17 cellular contexts compared by ENCODE assay signal in the genomic region with DNA sequence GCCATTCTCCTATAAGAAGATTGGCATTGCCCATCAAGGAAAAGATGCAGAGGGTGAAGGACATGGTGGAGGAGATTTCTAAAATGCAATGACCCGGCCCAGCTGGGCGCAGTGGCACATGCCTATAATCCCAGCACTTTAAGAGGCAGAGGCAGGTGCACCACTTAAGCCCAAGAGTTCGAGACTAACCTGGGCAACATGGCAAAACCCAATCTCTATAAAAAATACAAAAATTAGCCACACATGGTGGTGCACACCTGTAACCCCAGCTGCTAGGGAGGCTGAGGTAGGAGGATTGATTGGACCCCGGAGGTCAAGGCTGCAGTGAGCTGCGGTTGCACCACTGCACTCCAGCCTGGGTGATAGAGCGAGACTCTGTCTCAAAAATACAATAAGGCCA.
DNase-seq lines count a peak whose midpoint lies in the region; ATAC-seq and TF ChIP-seq lines count a peak whose summit lies in the region.
"Had no signal": no experiment of that assay in that cellular context is flagged by ENCODE, and none has a peak within 500 bp of the region (broad histone marks: within the 10 kb centered on the region; RNA-seq: fewer than 3 reads in every experiment).

No MANE protein-coding gene starts in this region.

- ATAC-seq in upper lobe of right lung = no peak
- ATAC-seq: A549; CD8-positive, alpha-beta T cell had no signal

- H3K36me3 Mint-ChIP-seq in MCF 10A (ENCODE audit: insufficient read depth, unreplicated experiment) = peaks cover 15% of the 10 kb centered on the region
- H3K36me3 Mint-ChIP-seq: CD8-positive, alpha-beta T cell had no signal

- H3K9me3 ChIP-seq in breast epithelium (no peaks in the 10 kb centered on the region), colonic mucosa (no peaks in the 10 kb centered on the region), upper lobe of right lung (no peaks in the 10 kb centered on the region)
- H3K9me3 ChIP-seq: A549 had no signal

- H3K27me3 Mint-ChIP-seq in MCF 10A (ENCODE audit: insufficient read depth, unreplicated experiment) = no peaks in the 10 kb centered on the region
- H3K27me3 Mint-ChIP-seq: B cell; CD4-positive, alpha-beta T cell had no signal

- TF ChIP-seq POLR2A in breast epithelium (IDR thresholded peaks at IDR 0.05) = no peak

- peak overlapping the region; percentile 91 for H3K27ac Mint-ChIP-seq in MCF 10A (ENCODE audit: low read depth, unreplicated experiment)
- H3K27ac Mint-ChIP-seq: B cell; CD4-positive, alpha-beta T cell; CD8-positive, alpha-beta T cell had no signal

- H3K4me1 ChIP-seq in breast epithelium (no peaks in the 10 kb centered on the region), colonic mucosa (no peaks in the 10 kb centered on the region), upper lobe of right lung (no peaks in the 10 kb centered on the region)

- no TSS peak for BruUV-seq in MCF 10A (replicated peaks; lab: Mats Ljungman, UMichigan)

- no peak overlapping the region for H3K9ac ChIP-seq in colonic mucosa (ENCODE audit: low read depth in 2 of 2, low read length in 2 of 2)
- H3K9ac ChIP-seq: BLaER1 treated with 17β-estradiol and CSF1 and Interleukin-3, amounts not matched to agents 10 nM and 100 nM had no signal

- no peaks in the 10 kb centered on the region for H3K27me3 ChIP-seq in breast epithelium
- H3K27me3 ChIP-seq in colonic mucosa = no peaks in the 10 kb centered on the region
- H3K27me3 ChIP-seq in upper lobe of right lung = no peaks in the 10 kb centered on the region
- H3K27me3 ChIP-seq: BLaER1 treated with 17β-estradiol and CSF1 and Interleukin-3, amounts not matched to agents 10 nM and 100 nM had no signal

- H3K4me3 ChIP-seq in breast epithelium (no peak overlapping the region), colonic mucosa (no peak overlapping the region), upper lobe of right lung (no peak overlapping the region)
- H3K4me3 ChIP-seq: A549; BLaER1 treated with 17β-estradiol and CSF1 and Interleukin-3, amounts not matched to agents 10 nM and 100 nM had no signal

- peaks cover 39% of the 10 kb centered on the region for H3K4me1 Mint-ChIP-seq in MCF 10A (ENCODE audit: insufficient read depth, unreplicated experiment)

- H3K27ac ChIP-seq in breast epithelium (no peak overlapping the region), colonic mucosa (no peak overlapping the region), upper lobe of right lung (no peak overlapping the region)
- H3K27ac ChIP-seq: A549; BLaER1 treated with 17β-estradiol and CSF1 and Interleukin-3, amounts not matched to agents 10 nM and 100 nM; C4-2B had no signal

- CTCF ChIA-PET in MCF 10A (lab: Yijun Ruan, JAX) = interaction anchor here (0.7 kb wide), 1 partner anchor 521 kb away, joined by 3 read pairs; no protein-coding TSS in a partner anchor

- H3K4me3 Mint-ChIP-seq in MCF 10A (ENCODE audit: unreplicated experiment) = peak overlapping the region; percentile 77
- H3K4me3 Mint-ChIP-seq: B cell; CD4-positive, alpha-beta T cell; CD8-positive, alpha-beta T cell had no signal

- H3K9me3 Mint-ChIP-seq in MCF 10A (ENCODE audit: unreplicated experiment) = peaks cover 10% of the 10 kb centered on the region
- H3K9me3 Mint-ChIP-seq: CD4-positive, alpha-beta T cell; CD8-positive, alpha-beta T cell had no signal

- no peaks in the 10 kb centered on the region for H3K36me3 ChIP-seq in breast epithelium
- no peaks in the 10 kb centered on the region for H3K36me3 ChIP-seq in colonic mucosa
- no peaks in the 10 kb centered on the region for H3K36me3 ChIP-seq in upper lobe of right lung
- H3K36me3 ChIP-seq: BLaER1 treated with 17β-estradiol and CSF1 and Interleukin-3, amounts not matched to agents 10 nM and 100 nM had no signal

- POLR2A ChIA-PET in MCF 10A (lab: Yijun Ruan, JAX) = interaction anchor here (0.7 to 1.7 kb wide), 3 partner anchors 16 to 275 kb away, joined by 3 to 5 read pairs (median 4); no protein-coding TSS in a partner anchor

- intact Hi-C loops in MCF 10A (cut with micrococcal nuclease) = no loop called here
- intact Hi-C loops in breast epithelium (cut with DNase I; ENCODE audit: low total_unique reads) = no loop called here
- intact Hi-C loops in colonic mucosa (cut with DNase I) = no loop called here
- intact Hi-C loops in upper lobe of right lung (cut with DNase I) = no loop called here

- DNase-seq in MCF 10A (ENCODE audit: unreplicated experiment) (no peak), breast epithelium (ENCODE audit: low spot score in 2 of 2) (no peak), colonic mucosa (peak; percentile 12), mucosa of gallbladder (ENCODE audit: low spot score) (peak; percentile 2), upper lobe of right lung (no peak), KG1 (lab: John Stamatoyannopoulos, UW) (no peak)
- DNase-seq: AML-193; Caco-2; Calu3; CD4-positive, alpha-beta T cell; CD8-positive, alpha-beta T cell; DMS79 treated with DMSO at 0.1 percent for 48 hours; GF-D8 had no signal

- no peak for TF ChIP-seq CTCF in MCF 10A (IDR thresholded peaks at IDR 0.05; ENCODE audit: unreplicated experiment)
- no peak for TF ChIP-seq CTCF in breast epithelium (IDR thresholded peaks at IDR 0.05)
- no peak for TF ChIP-seq CTCF in colonic mucosa (IDR thresholded peaks at IDR 0.05)
- TF ChIP-seq CTCF in upper lobe of right lung (IDR thresholded peaks at IDR 0.05) = no peak

Comparison
In these comparisons a context has a peak if more than half of its experiments do, and no peak if none do; other contexts are left out.
1. DNase-seq: peak in colonic mucosa (single experiment) and mucosa of gallbladder (single experiment); none in MCF 10A (single experiment), breast epithelium (0 of 2), upper lobe of right lung (single experiment) and KG1 (single experiment).